ENCODE assay signal across 9 cellular contexts in the genomic region with DNA sequence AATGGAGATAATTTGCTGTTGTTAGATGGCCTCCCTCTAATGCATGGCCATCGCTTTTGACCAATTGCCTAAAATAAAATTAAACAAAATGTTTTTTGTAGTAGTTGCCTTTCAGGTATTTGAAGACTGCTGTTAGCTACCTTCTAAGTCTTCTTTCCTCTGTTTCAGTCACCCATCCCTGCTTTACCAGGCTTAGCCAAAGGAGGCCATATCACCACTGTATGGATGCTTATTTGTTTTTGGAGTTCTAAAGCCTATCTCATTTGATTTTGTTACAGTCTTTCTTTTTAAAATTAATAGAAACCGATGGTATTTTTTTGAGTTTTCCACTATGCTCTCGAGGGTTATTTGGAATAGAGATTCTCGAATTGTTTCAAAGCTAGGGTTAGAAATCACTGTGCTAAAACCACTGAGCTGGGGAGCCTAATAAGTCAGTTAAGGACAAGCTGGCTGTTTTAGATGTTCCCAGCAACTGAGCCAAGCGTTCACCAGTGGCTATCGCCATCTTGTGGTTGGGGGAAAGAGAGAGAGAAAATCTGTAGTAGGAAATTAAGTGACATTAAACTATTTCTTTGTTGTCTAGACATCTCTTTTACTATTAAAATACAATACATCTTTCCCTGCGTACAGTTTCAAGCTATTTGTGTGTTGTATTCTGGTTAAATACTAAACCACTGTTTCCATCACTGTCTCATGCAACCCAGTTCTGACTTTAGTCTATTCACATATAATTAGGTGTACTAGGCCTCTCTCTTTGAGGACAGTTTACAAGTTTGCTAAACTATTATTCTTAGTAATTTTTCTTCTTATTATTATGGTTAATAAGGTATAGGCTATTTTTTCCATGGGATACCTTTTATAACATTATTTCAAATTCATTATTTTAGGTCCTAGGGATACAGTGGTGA. TPM values are rescaled to one million over a fixed set of nuclear protein-coding genes. Genes with fewer than 3 reads are reported as not detected.
DNase-seq lines count a peak whose midpoint lies in the region; TF ChIP-seq lines count a peak whose summit lies in the region.
"Had no signal": no experiment of that assay in that cellular context is flagged by ENCODE, and none has a peak within 500 bp of the region (broad histone marks: within the 10 kb centered on the region; RNA-seq: fewer than 3 reads in every experiment).

No MANE protein-coding gene starts in this region.

- no peaks in the 10 kb centered on the region for H3K4me1 Mint-ChIP-seq in activated T-cell treated with anti-CD3 and anti-CD28 coated beads, Interleukin-2, amount 50 U/mL, for 24 hours (ENCODE audit: low read depth)
- H3K4me1 Mint-ChIP-seq in osteocyte (ENCODE audit: unreplicated experiment): peaks cover 2% of the 10 kb centered on the region
- no peaks in the 10 kb centered on the region for H3K4me1 Mint-ChIP-seq in activated T-helper 1 cell treated with anti-CD3 and anti-CD28 coated beads, Interleukin-12 subunit alpha, Interleukin-12 subunit beta, Interleukin-2, Interleukin-4 antibody, amounts not matched to agents 30 ng/mL and 10 ng/mL and 1 ng/mL, durations not matched to agents 14 hours and 24 hours and 36 hours (ENCODE audit: low read depth)

- CTCF ChIA-PET in SK-N-SH (lab: Yijun Ruan, JAX): interaction anchor here (0.5 to 2.8 kb wide), 31 partner anchors 9 to 481 kb away, joined by 3 to 43 read pairs (median 4); no protein-coding TSS in a partner anchor

- DNase-seq in activated T-cell treated with anti-CD3 and anti-CD28 coated beads for 48 hours (ENCODE audit: low read depth) (peak; percentile 1), HT1080 (ENCODE audit: low read depth) (peak; percentile 28), SK-N-SH (peak; percentile 27), fibroblast of pulmonary artery (ENCODE audit: low read depth) (peak; percentile 75), osteocyte (ENCODE audit: extremely low spot score, unreplicated experiment) (no peak), suprapubic skin (ENCODE audit: low spot score in 2 of 2) (no peak)
- DNase-seq in activated T-cell treated with anti-CD3 and anti-CD28 coated beads, Interleukin-2, amount 50 U/mL, for 24 hours: no peak
- DNase-seq in activated T-helper 1 cell treated with anti-CD3 and anti-CD28 coated beads, Interleukin-12 subunit alpha, Interleukin-12 subunit beta, Interleukin-2, Interleukin-4 antibody, amounts not matched to agents 30 ng/mL and 10 ng/mL and 1 ng/mL, durations not matched to agents 14 hours and 24 hours and 36 hours (ENCODE audit: low spot score): no peak

- H3K36me3 ChIP-seq in SK-N-SH (replicated peaks in 1 of 2; ENCODE audit: control insufficient read depth in 1 of 2, insufficient read depth in 2 of 2, low read length in 1 of 2) (no peaks in the 10 kb centered on the region), suprapubic skin (no peaks in the 10 kb centered on the region)

- no peak overlapping the region for H3K27ac Mint-ChIP-seq in activated T-cell treated with anti-CD3 and anti-CD28 coated beads, Interleukin-2, amount 50 U/mL, for 24 hours
- no peak overlapping the region for H3K27ac Mint-ChIP-seq in osteocyte (ENCODE audit: unreplicated experiment)
- no peak overlapping the region for H3K27ac Mint-ChIP-seq in activated T-helper 1 cell treated with anti-CD3 and anti-CD28 coated beads, Interleukin-12 subunit alpha, Interleukin-12 subunit beta, Interleukin-2, Interleukin-4 antibody, amounts not matched to agents 30 ng/mL and 10 ng/mL and 1 ng/mL, durations not matched to agents 14 hours and 24 hours and 36 hours
- H3K27ac Mint-ChIP-seq: stimulated activated naive CD8-positive, alpha-beta T cell treated with anti-CD3 and anti-CD28 coated beads, Interleukin-15, Interleukin-2, amounts not matched to agents 100 ng/mL and 50 ng/mL, for 24 hours had no signal

- no peaks in the 10 kb centered on the region for H3K79me2 ChIP-seq in SK-N-SH (ENCODE audit: insufficient read depth)

- TF ChIP-seq EP300 in SK-N-SH (IDR thresholded peaks at IDR 0.05; ENCODE audit: borderline replicate concordance in 1 of 2, low read depth in 1 of 2, low read length in 1 of 2) (no peak), suprapubic skin (IDR thresholded peaks at IDR 0.05) (no peak)

- H3K4me3 Mint-ChIP-seq in activated T-cell treated with anti-CD3 and anti-CD28 coated beads, Interleukin-2, amount 50 U/mL, for 24 hours: no peak overlapping the region
- H3K4me3 Mint-ChIP-seq in osteocyte (ENCODE audit: unreplicated experiment): no peak overlapping the region
- H3K4me3 Mint-ChIP-seq in activated T-helper 1 cell treated with anti-CD3 and anti-CD28 coated beads, Interleukin-12 subunit alpha, Interleukin-12 subunit beta, Interleukin-2, Interleukin-4 antibody, amounts not matched to agents 30 ng/mL and 10 ng/mL and 1 ng/mL, durations not matched to agents 14 hours and 24 hours and 36 hours: no peak overlapping the region
- H3K4me3 Mint-ChIP-seq: stimulated activated naive CD8-positive, alpha-beta T cell treated with anti-CD3 and anti-CD28 coated beads, Interleukin-15, Interleukin-2, amounts not matched to agents 100 ng/mL and 50 ng/mL, for 24 hours had no signal

- H3F3A ChIP-seq in SK-N-SH (replicated peaks; ENCODE audit: insufficient read depth): no peaks in the 10 kb centered on the region

- no peak overlapping the region for H2AFZ ChIP-seq in SK-N-SH (ENCODE audit: low read depth)

- H3K4me1 ChIP-seq in SK-N-SH (ENCODE audit: control insufficient read depth in 1 of 2, insufficient read depth in 2 of 2, low read depth in 1 of 2, low read length in 1 of 2): no peaks in the 10 kb centered on the region
- H3K4me1 ChIP-seq in suprapubic skin: no peaks in the 10 kb centered on the region

- H3K27me3 Mint-ChIP-seq in activated T-cell treated with anti-CD3 and anti-CD28 coated beads, Interleukin-2, amount 50 U/mL, for 24 hours: no peaks in the 10 kb centered on the region
- H3K27me3 Mint-ChIP-seq in osteocyte (ENCODE audit: unreplicated experiment): peaks cover 24% of the 10 kb centered on the region
- peaks cover 2% of the 10 kb centered on the region for H3K27me3 Mint-ChIP-seq in activated T-helper 1 cell treated with anti-CD3 and anti-CD28 coated beads, Interleukin-12 subunit alpha, Interleukin-12 subunit beta, Interleukin-2, Interleukin-4 antibody, amounts not matched to agents 30 ng/mL and 10 ng/mL and 1 ng/mL, durations not matched to agents 14 hours and 24 hours and 36 hours (ENCODE audit: insufficient read depth)
- H3K27me3 Mint-ChIP-seq: stimulated activated naive CD8-positive, alpha-beta T cell treated with anti-CD3 and anti-CD28 coated beads, Interleukin-15, Interleukin-2, amounts not matched to agents 100 ng/mL and 50 ng/mL, for 24 hours had no signal

- WGBS in SK-N-SH (ENCODE audit: low lambda C conversion rate): 21% methylated on average over 7 of the region's 7 CpGs
- 30% methylated on average over 7 of the region's 7 CpGs for WGBS in suprapubic skin

- TF ChIP-seq POLR2A in suprapubic skin (IDR thresholded peaks at IDR 0.05): no peak

- TF ChIP-seq CTCF in SK-N-SH (IDR thresholded peaks at IDR 0.05): peak; percentile 76
- peak; percentile 97 for TF ChIP-seq CTCF in fibroblast of pulmonary artery (IDR thresholded peaks at IDR 0.05; ENCODE audit: low read length, missing control alignments)
- peak; percentile 89 for TF ChIP-seq CTCF in osteocyte (IDR thresholded peaks at IDR 0.05)
- peak in 1 of 2 donors; percentile 31 for TF ChIP-seq CTCF in suprapubic skin (IDR thresholded peaks at IDR 0.05)

- no peak overlapping the region for H3K9ac ChIP-seq in SK-N-SH

- no peaks in the 10 kb centered on the region for H3K9me3 Mint-ChIP-seq in activated T-cell treated with anti-CD3 and anti-CD28 coated beads, Interleukin-2, amount 50 U/mL, for 24 hours
- no peaks in the 10 kb centered on the region for H3K9me3 Mint-ChIP-seq in osteocyte (ENCODE audit: unreplicated experiment)
- H3K9me3 Mint-ChIP-seq in activated T-helper 1 cell treated with anti-CD3 and anti-CD28 coated beads, Interleukin-12 subunit alpha, Interleukin-12 subunit beta, Interleukin-2, Interleukin-4 antibody, amounts not matched to agents 30 ng/mL and 10 ng/mL and 1 ng/mL, durations not matched to agents 14 hours and 24 hours and 36 hours: no peaks in the 10 kb centered on the region
- H3K9me3 Mint-ChIP-seq: stimulated activated naive CD8-positive, alpha-beta T cell treated with anti-CD3 and anti-CD28 coated beads, Interleukin-15, Interleukin-2, amounts not matched to agents 100 ng/mL and 50 ng/mL, for 24 hours had no signal

- no peaks in the 10 kb centered on the region for H3K36me3 Mint-ChIP-seq in activated T-cell treated with anti-CD3 and anti-CD28 coated beads, Interleukin-2, amount 50 U/mL, for 24 hours (ENCODE audit: low read depth)
- no peaks in the 10 kb centered on the region for H3K36me3 Mint-ChIP-seq in osteocyte (ENCODE audit: unreplicated experiment)
- H3K36me3 Mint-ChIP-seq in activated T-helper 1 cell treated with anti-CD3 and anti-CD28 coated beads, Interleukin-12 subunit alpha, Interleukin-12 subunit beta, Interleukin-2, Interleukin-4 antibody, amounts not matched to agents 30 ng/mL and 10 ng/mL and 1 ng/mL, durations not matched to agents 14 hours and 24 hours and 36 hours (ENCODE audit: low read depth): no peaks in the 10 kb centered on the region

- H3K9me2 ChIP-seq in SK-N-SH: no peaks in the 10 kb centered on the region

- POLR2A ChIA-PET in SK-N-SH (lab: Yijun Ruan, JAX): no interaction called here

- H4K20me1 ChIP-seq in SK-N-SH (ENCODE audit: insufficient read depth): no peaks in the 10 kb centered on the region

- H3K27ac ChIP-seq in SK-N-SH (ENCODE audit: low read depth in 2 of 2, low read length in 1 of 2) (no peak overlapping the region), suprapubic skin (no peak overlapping the region)

- H3K9me3 ChIP-seq in SK-N-SH (no peaks in the 10 kb centered on the region), suprapubic skin (no peaks in the 10 kb centered on the region)

- peak; percentile 82 for TF ChIP-seq RAD21 in SK-N-SH (IDR thresholded peaks at IDR 0.05; ENCODE audit: low read length)

- H3K27me3 ChIP-seq in SK-N-SH (ENCODE audit: insufficient read depth): no peaks in the 10 kb centered on the region
- H3K27me3 ChIP-seq in suprapubic skin: no peaks in the 10 kb centered on the region

- no peak overlapping the region; a peak in 1 of 4 replicates for H3K4me3 ChIP-seq in SK-N-SH (ENCODE audit: low read depth in 2 of 2, low read length in 1 of 2)
- H3K4me3 ChIP-seq in fibroblast of pulmonary artery (replicated peaks; ENCODE audit: low read depth, low read length): no peak overlapping the region
- H3K4me3 ChIP-seq in suprapubic skin: no peak overlapping the region

- no peak overlapping the region for H3K4me2 ChIP-seq in SK-N-SH

- intact Hi-C loops in activated T-helper 1 cell treated with anti-CD3 and anti-CD28 coated beads, Interleukin-12 subunit alpha, Interleukin-12 subunit beta, Interleukin-2, Interleukin-4 antibody, amounts not matched to agents 30 ng/mL and 10 ng/mL and 1 ng/mL, durations not matched to agents 14 hours and 24 hours and 36 hours (cut with micrococcal nuclease): loop anchor here (1.0 kb wide), 2 partner anchors 114 to 584 kb away; no protein-coding TSS in a partner anchor

RNA-seq across cellular contexts. Expression of a gene that starts 52.2 kb away (rescaled TPM):
- 9.4 and 10.9 TPM in 2 replicates for total RNA-seq in HT1080 (2014; rRNA removed; shearing (Covaris generic))
- polyA plus RNA-seq in HT1080 (2015; cell fraction: cytosol; rRNA removed): 5.4 and 5.8 TPM in 2 replicates
- polyA plus RNA-seq in HT1080 (2015; cell fraction: nucleus; rRNA removed): 8.9 and 10.8 TPM in 2 replicates
- not detected in 2 replicates for polyA plus RNA-seq in SK-N-SH (2012; rRNA removed)
- polyA plus RNA-seq in SK-N-SH (2012; cell fraction: cytosol; rRNA removed): under 0.01 TPM in 1 of 2 replicates, not detected in the other
- polyA plus RNA-seq in SK-N-SH (2012; cell fraction: nucleus; rRNA removed): 0.01 TPM in 1 of 2 replicates, not detected in the other
- 0.19 and 0.24 TPM in 2 replicates for total RNA-seq in osteocyte
- under 1 TPM in 1 of 4 donors, not detected in 3; 0.18 TPM for total RNA-seq in suprapubic skin
- total RNA-seq in activated T-helper 1 cell treated with anti-CD3 and anti-CD28 coated beads, Interleukin-12 subunit alpha, Interleukin-12 subunit beta, Interleukin-2, Interleukin-4 antibody, amounts not matched to agents 30 ng/mL and 10 ng/mL and 1 ng/mL, durations not matched to agents 14 hours and 24 hours and 36 hours: not detected in 2 replicates

Comparison
In these comparisons a context has a peak if more than half of its experiments do, and no peak if none do; other contexts are left out.
1. DNase-seq: peak in activated T-cell treated with anti-CD3 and anti-CD28 coated beads for 48 hours (single experiment), HT1080 (single experiment), SK-N-SH (single experiment) and fibroblast of pulmonary artery (single experiment); none in activated T-cell treated with anti-CD3 and anti-CD28 coated beads, Interleukin-2, amount 50 U/mL, for 24 hours (single experiment), osteocyte (single experiment), suprapubic skin (0 of 2) and activated T-helper 1 cell treated with anti-CD3 and anti-CD28 coated beads, Interleukin-12 subunit alpha, Interleukin-12 subunit beta, Interleukin-2, Interleukin-4 antibody, amounts not matched to agents 30 ng/mL and 10 ng/mL and 1 ng/mL, durations not matched to agents 14 hours and 24 hours and 36 hours (single experiment).